In the genomic region with DNA sequence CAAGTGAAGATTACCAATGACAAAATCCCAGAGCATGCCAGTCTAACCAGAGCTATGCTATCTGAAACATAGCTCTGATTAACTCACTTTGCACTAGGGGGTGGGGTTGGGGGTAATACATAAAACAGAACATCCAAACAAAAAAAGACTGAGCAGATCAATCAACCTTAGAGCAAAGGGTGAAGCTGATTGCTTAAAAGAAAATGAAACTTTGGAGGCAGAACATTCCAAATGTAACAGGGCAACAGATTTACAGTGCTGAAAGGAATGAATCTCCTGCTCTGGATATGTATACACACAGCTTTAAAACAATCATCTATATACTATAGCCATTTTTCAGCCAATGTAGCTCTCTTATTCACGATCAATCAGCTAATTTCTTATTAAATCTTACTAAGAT, we compare ENCODE assay signal across 13 cellular contexts. TPM values are rescaled to one million over a fixed set of nuclear protein-coding genes. Genes with fewer than 3 reads are reported as not detected.
A peak's percentile ranks its signal among the peaks of the same experiment; 100 is the strongest.
DNase-seq lines count a peak whose midpoint lies in the region; FAIRE-seq and TF ChIP-seq lines count a peak whose summit lies in the region.
"Had no signal": no experiment of that assay in that cellular context is flagged by ENCODE, and none has a peak within 500 bp of the region (broad histone marks: within the 10 kb centered on the region; RNA-seq: fewer than 3 reads in every experiment).

No MANE protein-coding gene starts in this region.

- H3K27ac Mint-ChIP-seq in CD14-positive monocyte (peak overlapping the region in 4 of 7 donors; percentile 7 to 73 (median 58)), neural crest cell (ENCODE audit: unreplicated experiment) (no peak overlapping the region)
- H3K27ac Mint-ChIP-seq in CD8-positive, alpha-beta memory T cell, result peak overlapping the region in 1 of 8 donors; percentile 52

- TF ChIP-seq CTCF in CD14-positive monocyte (IDR thresholded peaks at IDR 0.05) (no peak), coronary artery (IDR thresholded peaks at IDR 0.05) (no peak), neural crest cell (conservative IDR thresholded peaks at IDR 0.05) (no peak), Peyer's patch (IDR thresholded peaks at IDR 0.05) (no peak)

- CTCF ChIA-PET in CD8-positive, alpha-beta memory T cell (lab: Charles Lee), result no interaction called here

- no peaks in the 10 kb centered on the region for H3K27me3 ChIP-seq in Peyer's patch
- H3K27me3 ChIP-seq in CD8-positive, alpha-beta memory T cell (ENCODE audit: insufficient read depth, low read length, poor library complexity, severe bottlenecking), result no peaks in the 10 kb centered on the region

- H3K27ac ChIP-seq in coronary artery (no peak overlapping the region), Peyer's patch (peak overlapping the region in 1 of 4 donors; percentile 1)
- H3K27ac ChIP-seq in CD8-positive, alpha-beta memory T cell (ENCODE audit: low read depth, low read length), result no peak overlapping the region
- H3K27ac ChIP-seq: epithelial cell of prostate had no signal

- H3K27me3 Mint-ChIP-seq in CD14-positive monocyte (ENCODE audit: low read depth in 3 of 3) (no peaks in the 10 kb centered on the region), neural crest cell (ENCODE audit: low read depth) (no peaks in the 10 kb centered on the region)
- H3K27me3 Mint-ChIP-seq in CD8-positive, alpha-beta memory T cell, result no peaks in the 10 kb centered on the region
- H3K27me3 Mint-ChIP-seq: naive B cell had no signal

- peaks cover 0 to 4% (median 0%) of the 10 kb centered on the region in 3 donors for H3K36me3 ChIP-seq in Peyer's patch
- H3K36me3 ChIP-seq in CD8-positive, alpha-beta memory T cell (ENCODE audit: insufficient read depth, low read length), result no peaks in the 10 kb centered on the region

- H3K36me3 Mint-ChIP-seq in CD14-positive monocyte (peaks cover 20 to 31% of the 10 kb centered on the region in 2 donors), neural crest cell (ENCODE audit: low read depth) (peaks cover 11% of the 10 kb centered on the region)
- H3K36me3 Mint-ChIP-seq in CD8-positive, alpha-beta memory T cell, result peaks cover 0 to 14% (median 3%) of the 10 kb centered on the region in 3 donors

- H3K4me3 ChIP-seq in coronary artery (peak overlapping the region; percentile 9), Peyer's patch (peak overlapping the region in 1 of 4 donors; percentile 0)
- H3K4me3 ChIP-seq in CD8-positive, alpha-beta memory T cell (ENCODE audit: low read length), result no peak overlapping the region

- H3K4me3 Mint-ChIP-seq in CD14-positive monocyte, result peak overlapping the region in 1 of 2 donors; percentile 28
- peak overlapping the region; percentile 16 for H3K4me3 Mint-ChIP-seq in neural crest cell
- H3K4me3 Mint-ChIP-seq in CD8-positive, alpha-beta memory T cell, result peak overlapping the region in 3 of 7 donors; percentile 5 to 17 (median 8)
- H3K4me3 Mint-ChIP-seq: naive B cell had no signal

- TF ChIP-seq POLR2A in H54 (IDR thresholded peaks at IDR 0.05; ENCODE audit: low read depth, low read length) (no peak), Peyer's patch (IDR thresholded peaks at IDR 0.05) (no peak)

- peak; percentile 52 for FAIRE-seq in H54 (lab: Jason Lieb, UNC)

- intact Hi-C loops in CD14-positive monocyte (cut with micrococcal nuclease), result loop anchor here (10.0 kb wide), 3 partner anchors 185 to 1185 kb away; partner anchors contain the start of gene GPBP1 (in 1 of the 2)

- H3K4me1 ChIP-seq in Peyer's patch, result peaks cover 0 to 16% (median 0%) of the 10 kb centered on the region in 4 donors
- H3K4me1 ChIP-seq in CD8-positive, alpha-beta memory T cell (ENCODE audit: insufficient read depth, low read length), result peaks cover 32% of the 10 kb centered on the region

- POLR2A ChIA-PET in CD8-positive, alpha-beta memory T cell (lab: Charles Lee), result interaction anchor here (0.6 kb wide), 1 partner anchor 231 kb away, joined by 3 read pairs; no protein-coding TSS in a partner anchor

- H3K9me3 Mint-ChIP-seq in CD14-positive monocyte, result peaks cover 0 to 5% (median 0%) of the 10 kb centered on the region in 7 donors
- H3K9me3 Mint-ChIP-seq in neural crest cell, result peaks cover 6% of the 10 kb centered on the region
- no peaks in the 10 kb centered on the region for H3K9me3 Mint-ChIP-seq in CD8-positive, alpha-beta memory T cell

- DNase-seq in CD14-positive monocyte (ENCODE audit: low spot score), result no peak
- DNase-seq in H54 (ENCODE audit: insufficient read length, low spot score), result no peak
- DNase-seq in coronary artery (ENCODE audit: low spot score), result no peak
- DNase-seq in neural crest cell (ENCODE audit: low read depth, low spot score), result no peak
- DNase-seq in SKM-1 treated with dmso at 0.1 percent for 144 hours (lab: John Stamatoyannopoulos, UW; ENCODE audit: unreplicated experiment), result no peak
- no peak for DNase-seq in Peyer's patch
- no peak for DNase-seq in CD8-positive, alpha-beta memory T cell
- DNase-seq: COR-L47, naive B cell, NCI-H1417, NCI-H524, RPMI8226 had no signal

- H3K4me1 Mint-ChIP-seq in CD14-positive monocyte (peaks cover 58% of the 10 kb centered on the region), neural crest cell (peaks cover 31% of the 10 kb centered on the region)
- H3K4me1 Mint-ChIP-seq in CD8-positive, alpha-beta memory T cell, result peaks cover 55 to 83% (median 78%) of the 10 kb centered on the region in 3 donors

- H3K9me3 ChIP-seq in Peyer's patch, result no peaks in the 10 kb centered on the region
- no peaks in the 10 kb centered on the region for H3K9me3 ChIP-seq in CD8-positive, alpha-beta memory T cell (ENCODE audit: low read length)

RNA-seq across cellular contexts. Expression of gene IL6ST, which starts 4.9 kb away (rescaled TPM):
- polyA plus RNA-seq in CD14-positive monocyte, result 10 to 100 TPM; 25.7 to 28.7 TPM
- total RNA-seq in neural crest cell (39.6 and 47.9 TPM in 2 replicates), Peyer's patch (100 to 1,000 TPM in 2 of 4 donors, 10 to 100 TPM in 2; 88.8 to 179 (median 116) TPM)
- total RNA-seq in CD8-positive, alpha-beta memory T cell, result 10 to 100 TPM; 52.2 to 60.0 TPM
- polyA plus RNA-seq in CD8-positive, alpha-beta memory T cell, result 18.1 TPM
